Comparison of ENCODE assay signal across 25 cellular contexts in genomic region chr1:237640011-237640671, GRCh38.
"Had no signal": no experiment of that assay in that cellular context is flagged by ENCODE, and none has a peak within 500 bp of the region (broad histone marks: within the 10 kb centered on the region; RNA-seq: fewer than 3 reads in every experiment).

No MANE protein-coding gene starts in this region.

- H3K27ac ChIP-seq: esophagus squamous epithelium, ovary, psoas muscle, right lobe of liver, testis, tibial artery had no signal

- H3K27me3 Mint-ChIP-seq: memory B cell, type B pancreatic cell had no signal

- H3K4me1 ChIP-seq: esophagus squamous epithelium, psoas muscle, right lobe of liver, testis, tibial artery had no signal

- DNase-seq: cerebellar nuclear complex; cortex of kidney; effector memory CD8-positive, alpha-beta T cell; erythroblast; esophagus squamous epithelium; foreskin melanocyte; glutamatergic neuron; left colon; natural killer cell; occipital lobe; ovary; posterior cingulate gyrus; psoas muscle; right lobe of liver; small intestine; stimulated activated CD4-positive, alpha-beta T cell treated with anti-CD3 and anti-CD28 coated beads, Interleukin-15, amount 100 ng/mL, for 24 hours; stimulated activated CD4-positive, alpha-beta T cell treated with anti-CD3 and anti-CD28 coated beads, Interleukin-4, amount 100 ng/mL, for 1 hour; stimulated activated CD8-positive, alpha-beta memory T cell treated with anti-CD3 and anti-CD28 coated beads, Interleukin-4, amount 100 ng/mL, for 48 hours; stimulated activated naive CD8-positive, alpha-beta T cell treated with anti-CD3 and anti-CD28 coated beads, Interleukin-15, Interleukin-2, amounts not matched to agents 100 U/mL and 50 U/mL, for 24 hours; substantia nigra; testis; tibial artery had no signal

- H3K4me3 ChIP-seq: esophagus squamous epithelium, lung, ovary, psoas muscle, right lobe of liver, testis, tibial artery had no signal

- H3K36me3 ChIP-seq: esophagus squamous epithelium, ovary, right lobe of liver had no signal

- H3K9me3 Mint-ChIP-seq: effector memory CD8-positive, alpha-beta T cell; memory B cell; type B pancreatic cell had no signal

- ATAC-seq: effector memory CD8-positive, alpha-beta T cell; left colon; natural killer cell; psoas muscle; right lobe of liver; stimulated activated naive CD8-positive, alpha-beta T cell treated with anti-CD3 and anti-CD28 coated beads, Interleukin-15, Interleukin-2, amounts not matched to agents 100 U/mL and 50 U/mL, for 24 hours had no signal

- H3K36me3 Mint-ChIP-seq: memory B cell, natural killer cell, type B pancreatic cell had no signal

- H3K27ac Mint-ChIP-seq: effector memory CD8-positive, alpha-beta T cell; memory B cell; natural killer cell; type B pancreatic cell had no signal

- H3K27me3 ChIP-seq: esophagus squamous epithelium, ovary, right lobe of liver, testis, tibial artery had no signal

- H3K9me3 ChIP-seq: esophagus squamous epithelium, ovary, psoas muscle, right lobe of liver, testis, tibial artery had no signal

- H3K4me1 Mint-ChIP-seq: memory B cell, natural killer cell had no signal

- H3K4me3 Mint-ChIP-seq: effector memory CD8-positive, alpha-beta T cell; memory B cell; natural killer cell; type B pancreatic cell had no signal
